ENCODE assay signal across 31 cellular contexts in genomic region chr1:212214377-212214776, GRCh38.
"Had no signal": no experiment of that assay in that cellular context is flagged by ENCODE, and none has a peak within 500 bp of the region (broad histone marks: within the 10 kb centered on the region; RNA-seq: fewer than 3 reads in every experiment).

No MANE protein-coding gene starts in this region.

- H3K4me3 Mint-ChIP-seq: activated CD4-positive, alpha-beta memory T cell treated with anti-CD3 and anti-CD28 coated beads for 36 hours; activated CD4-positive, alpha-beta T cell treated with anti-CD3 and anti-CD28 coated beads, Interleukin-2, amount 10 ng/mL, durations not matched to agents 24 days and 14 days; activated naive CD4-positive, alpha-beta T cell treated with anti-CD3 and anti-CD28 coated beads for 36 hours; activated naive CD8-positive, alpha-beta T cell treated with anti-CD3 and anti-CD28 coated beads, Interleukin-2, amount 10 ng/mL, durations not matched to agents 7 days and 5 days; activated T-helper 1 cell treated with anti-CD3 and anti-CD28 coated beads, Interleukin-12 subunit alpha, Interleukin-12 subunit beta, Interleukin-2, Interleukin-4 antibody, amounts not matched to agents 30 ng/mL and 10 ng/mL and 1 ng/mL, durations not matched to agents 14 hours and 24 hours and 36 hours; brain; effector memory CD8-positive, alpha-beta T cell; immature natural killer cell; memory B cell; nephron; T-helper 1 cell treated with Interleukin-12 subunit alpha and Interleukin-12 subunit beta and Interleukin-4 antibody, amounts not matched to agents 30 μg/mL and 1 μg/mL, for 36 hours had no signal

- H3K9me3 Mint-ChIP-seq: activated CD4-positive, alpha-beta memory T cell treated with anti-CD3 and anti-CD28 coated beads for 36 hours; activated CD4-positive, alpha-beta T cell treated with anti-CD3 and anti-CD28 coated beads, Interleukin-2, amount 10 ng/mL, durations not matched to agents 24 days and 14 days; activated naive CD4-positive, alpha-beta T cell treated with anti-CD3 and anti-CD28 coated beads for 36 hours; activated naive CD8-positive, alpha-beta T cell treated with anti-CD3 and anti-CD28 coated beads, Interleukin-2, amount 10 ng/mL, durations not matched to agents 7 days and 5 days; activated T-helper 1 cell treated with anti-CD3 and anti-CD28 coated beads, Interleukin-12 subunit alpha, Interleukin-12 subunit beta, Interleukin-2, Interleukin-4 antibody, amounts not matched to agents 30 ng/mL and 10 ng/mL and 1 ng/mL, durations not matched to agents 14 hours and 24 hours and 36 hours; effector memory CD8-positive, alpha-beta T cell; memory B cell; nephron; T-helper 1 cell treated with Interleukin-12 subunit alpha and Interleukin-12 subunit beta and Interleukin-4 antibody, amounts not matched to agents 30 μg/mL and 1 μg/mL, for 36 hours had no signal

- H3K9me3 ChIP-seq: ascending aorta, ovary, prostate gland, testis had no signal

- H3K27me3 Mint-ChIP-seq: activated CD4-positive, alpha-beta T cell treated with anti-CD3 and anti-CD28 coated beads, Interleukin-2, amount 10 ng/mL, durations not matched to agents 24 days and 14 days; brain had no signal

- ATAC-seq: effector memory CD8-positive, alpha-beta T cell had no signal

- DNase-seq: activated CD4-positive, alpha-beta memory T cell treated with anti-CD3 and anti-CD28 coated beads for 36 hours; activated CD4-positive, alpha-beta T cell treated with anti-CD3 and anti-CD28 coated beads, Interleukin-2, amount 10 ng/mL, durations not matched to agents 24 days and 14 days; activated CD4-positive, CD25-positive, alpha-beta regulatory T cell treated with anti-CD3 and anti-CD28 coated beads, Interleukin-2, amount 50 U/mL, for 72 hours; activated effector memory CD4-positive, alpha-beta T cell treated with anti-CD3 and anti-CD28 coated beads, Interleukin-2, amount 50 U/mL, for 16 hours; activated naive CD4-positive, alpha-beta T cell treated with anti-CD3 and anti-CD28 coated beads for 36 hours; activated naive CD8-positive, alpha-beta T cell treated with anti-CD3 and anti-CD28 coated beads, Interleukin-2, amount 10 ng/mL, durations not matched to agents 7 days and 5 days; activated T-cell treated with anti-CD3 and anti-CD28 coated beads for 4 hours; cerebellar nuclear complex; dorsolateral prefrontal cortex; effector memory CD8-positive, alpha-beta T cell; head of caudate nucleus; hypothalamus; immature natural killer cell; kidney; ovary; retina; stimulated activated naive CD4-positive, alpha-beta T cell treated with Interleukin-2 at 50 U/mL for 16 hours; SW 1271; T1000; testis; trophoblast cell had no signal

- H3K36me3 Mint-ChIP-seq: activated CD4-positive, alpha-beta memory T cell treated with anti-CD3 and anti-CD28 coated beads for 36 hours; brain; immature natural killer cell had no signal

- H3K4me1 ChIP-seq: ascending aorta, prostate gland, testis had no signal

- H3K27ac ChIP-seq: ascending aorta, cardiac muscle cell, dorsolateral prefrontal cortex, ovary, prostate gland, testis had no signal

- H3K27me3 ChIP-seq: ascending aorta, cardiac muscle cell, dorsolateral prefrontal cortex, ovary, testis had no signal

- H3K4me3 ChIP-seq: ascending aorta, cardiac muscle cell, coronary artery, dorsolateral prefrontal cortex, ovary, prostate gland, skin epidermis, testis had no signal

- H3K36me3 ChIP-seq: ascending aorta, cardiac muscle cell, ovary, prostate gland had no signal

- H3K27ac Mint-ChIP-seq: activated CD4-positive, alpha-beta memory T cell treated with anti-CD3 and anti-CD28 coated beads for 36 hours; activated CD4-positive, alpha-beta T cell treated with anti-CD3 and anti-CD28 coated beads, Interleukin-2, amount 10 ng/mL, durations not matched to agents 24 days and 14 days; activated naive CD4-positive, alpha-beta T cell treated with anti-CD3 and anti-CD28 coated beads for 36 hours; activated T-helper 1 cell treated with anti-CD3 and anti-CD28 coated beads, Interleukin-12 subunit alpha, Interleukin-12 subunit beta, Interleukin-2, Interleukin-4 antibody, amounts not matched to agents 30 ng/mL and 10 ng/mL and 1 ng/mL, durations not matched to agents 14 hours and 24 hours and 36 hours; effector memory CD8-positive, alpha-beta T cell; memory B cell; T-helper 1 cell treated with Interleukin-12 subunit alpha and Interleukin-12 subunit beta and Interleukin-4 antibody, amounts not matched to agents 30 μg/mL and 1 μg/mL, for 36 hours had no signal

- H3K4me1 Mint-ChIP-seq: immature natural killer cell, memory B cell had no signal
